8 cellular contexts compared by ENCODE assay signal in the genomic region with DNA sequence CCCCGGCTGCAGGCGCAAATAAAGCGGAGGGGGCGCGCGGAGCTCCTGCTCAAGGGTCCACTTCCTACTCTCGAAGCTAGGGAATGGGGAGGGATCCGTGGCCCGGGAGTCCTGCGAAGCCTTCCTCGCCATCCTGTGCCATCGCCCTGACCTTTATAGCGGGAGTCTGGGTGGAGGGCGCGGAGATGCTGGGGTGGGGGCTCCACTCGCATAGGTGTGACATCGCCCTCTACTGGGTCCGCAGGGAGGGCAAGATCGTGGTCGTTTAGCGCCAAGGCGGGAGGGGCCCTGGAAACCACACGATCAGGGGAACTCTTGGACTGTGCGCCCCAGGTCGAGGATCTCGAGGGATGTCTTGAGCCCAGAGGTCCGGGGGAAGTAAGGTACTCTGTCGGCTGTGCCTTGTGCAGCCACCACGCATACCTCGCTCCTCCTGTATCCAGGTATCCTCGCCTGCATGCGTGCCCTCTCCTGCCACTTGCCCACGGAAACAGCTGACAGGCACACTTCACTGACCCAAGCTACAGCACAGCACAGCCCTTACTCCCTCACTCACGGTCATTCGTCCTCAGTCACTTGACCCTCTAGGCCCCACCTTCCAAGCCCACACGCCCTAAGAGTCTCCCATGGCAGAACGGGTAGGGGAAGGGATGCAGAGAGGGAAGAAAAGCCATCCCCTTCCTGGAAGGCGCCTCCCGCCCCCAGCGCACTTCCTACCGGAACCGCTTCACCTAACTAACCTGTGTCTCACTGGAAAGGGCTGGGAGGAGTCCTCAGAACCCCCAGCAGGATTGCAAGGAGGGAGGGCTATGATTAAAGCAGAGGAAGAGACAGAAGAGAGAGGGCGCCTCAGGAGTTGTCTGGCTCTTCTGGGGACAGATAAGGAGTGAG. TPM values are rescaled to one million over a fixed set of nuclear protein-coding genes. Genes with fewer than 3 reads are reported as not detected.
DNase-seq lines count a peak whose midpoint lies in the region; ATAC-seq and TF ChIP-seq lines count a peak whose summit lies in the region.

No MANE protein-coding gene starts in this region.

- TF ChIP-seq CTCF in GM12874 (IDR thresholded peaks at IDR 0.05; ENCODE audit: insufficient read depth, low read depth, low read length) = 0 out of 2 replicates have a peak, but pooled peaks have one; percentile 5
- TF ChIP-seq CTCF in Peyer's patch (IDR thresholded peaks at IDR 0.05) = peak in 1 of 6 experiments; percentile 15
- peak in 5 of 12 donors; percentile 22 to 47 (median 30) for TF ChIP-seq CTCF in heart left ventricle (IDR thresholded peaks at IDR 0.05)

- H3K27me3 ChIP-seq in Peyer's patch (no peaks in the 10 kb centered on the region), heart left ventricle (peaks cover 0 to 20% (median 0%) of the 10 kb centered on the region in 9 donors), rectal smooth muscle tissue (ENCODE audit: control insufficient read depth, insufficient read depth, low read length) (no peaks in the 10 kb centered on the region)

- H3K4me1 ChIP-seq in Peyer's patch (peaks cover 0 to 27% (median 4%) of the 10 kb centered on the region in 4 donors), heart left ventricle (peaks cover 0 to 36% (median 10%) of the 10 kb centered on the region in 12 donors), rectal smooth muscle tissue (ENCODE audit: control insufficient read depth, insufficient read depth, low read length) (peaks cover 4% of the 10 kb centered on the region)

- DNase-seq in Peyer's patch (no peak), heart left ventricle (peak in 2 of 5 donors; percentile 29 to 46), HCEC 1CT (no peak)
- no peak for DNase-seq in activated CD4-positive, alpha-beta T cell treated with anti-CD3 and anti-CD28 coated beads, Interleukin-2, amount 50 U/mL, for 4 hours

- intact Hi-C loops in heart left ventricle (cut with DNase I) = loop anchor here in 4 of 10 donors (5.0 kb wide), 2 partner anchors 128 to 143 kb away; a partner anchor contains a TSS

- WGBS in heart left ventricle, 4 donors = 29 to 47% (median 32%) methylated on average over 12 to 43 of the region's 43 CpGs

- H3K4me3 ChIP-seq in Peyer's patch = peak overlapping the region; percentile 22 to 61 (median 38)
- peak overlapping the region; percentile 30 to 77 (median 64) for H3K4me3 ChIP-seq in heart left ventricle
- peak overlapping the region; percentile 50 for H3K4me3 ChIP-seq in rectal smooth muscle tissue (ENCODE audit: low read length)

- peak overlapping the region in 3 of 4 donors; percentile 6 to 51 (median 49) for H3K27ac ChIP-seq in Peyer's patch
- H3K27ac ChIP-seq in heart left ventricle = peak overlapping the region in 11 of 12 donors; percentile 73 to 89 (median 84)
- peak overlapping the region; percentile 87 for H3K27ac ChIP-seq in rectal smooth muscle tissue (ENCODE audit: low read depth, low read length)

- H3K9me3 ChIP-seq in Peyer's patch (no peaks in the 10 kb centered on the region), heart left ventricle (no peaks in the 10 kb centered on the region)

- H3K9ac ChIP-seq in rectal smooth muscle tissue (ENCODE audit: low read length) = no peak overlapping the region

- peak; percentile 17 to 53 (median 26) for ATAC-seq in heart left ventricle
- ATAC-seq in HG03045 (IDR thresholded peaks at IDR 0.05; ENCODE audit: unreplicated experiment) = no peak
- ATAC-seq in GM19452 (IDR thresholded peaks at IDR 0.05; ENCODE audit: unreplicated experiment) = no peak

- H3K36me3 ChIP-seq in Peyer's patch = peaks cover 0 to 4% (median 0%) of the 10 kb centered on the region in 3 donors
- H3K36me3 ChIP-seq in heart left ventricle = peaks cover 0 to 27% (median 0%) of the 10 kb centered on the region in 9 donors
- H3K36me3 ChIP-seq in rectal smooth muscle tissue (ENCODE audit: control insufficient read depth, insufficient read depth, low read length) = no peaks in the 10 kb centered on the region

- TF ChIP-seq POLR2A in Peyer's patch (IDR thresholded peaks at IDR 0.05) = no peak
- TF ChIP-seq POLR2A in heart left ventricle (IDR thresholded peaks at IDR 0.05) = no peak

RNA-seq across cellular contexts. Expression of a gene that starts 22.7 kb away (rescaled TPM):
- total RNA-seq in Peyer's patch (10 to 100 TPM in 3 of 4 donors, 1 to 10 TPM in 1; 6.0 to 59.4 (median 17.2) TPM), heart left ventricle (1 to 10 TPM in 8 of 9 donors, under 1 TPM in 1; 1.00 to 4.6 (median 2.4) TPM)
- 1 to 10 TPM; 1.4 TPM for polyA plus RNA-seq in heart left ventricle

Comparison
In these comparisons a context has a peak if more than half of its experiments do, and no peak if none do; other contexts are left out.
1. ATAC-seq: peak in heart left ventricle (4 of 4); none in HG03045 (single experiment) and GM19452 (single experiment).
2. Peak in every context shown above with its lines, with median percentiles within 50 percentile points of each other: H3K27ac ChIP-seq and H3K4me3 ChIP-seq.